Comparison of ENCODE assay signal across 1 cellular context in genomic region chr12:57483466-57483865, GRCh38.
TF ChIP-seq lines count a peak whose summit lies in the region.

No MANE protein-coding gene starts in this region.

TF ChIP-seq in H1, 55 proteins besides CTCF, POLR2A, EP300 and RAD21:
- no peak for TF ChIP-seq KDM1A (IDR thresholded peaks at IDR 0.05; ENCODE audit: borderline replicate concordance, low read length)
